27 cellular contexts compared by ENCODE assay signal in genomic region chr12:99558113-99558512, GRCh38.
"Had no signal": no experiment of that assay in that cellular context is flagged by ENCODE, and none has a peak within 500 bp of the region (broad histone marks: within the 10 kb centered on the region; RNA-seq: fewer than 3 reads in every experiment).

No MANE protein-coding gene starts in this region.

- DNase-seq: effector CD4-positive, alpha-beta T cell; endodermal cell; erythroblast; foreskin keratinocyte; kidney glomerular epithelial cell; occipital lobe; retina; right lobe of liver; stimulated activated CD4-positive, alpha-beta T cell treated with anti-CD3 and anti-CD28 coated beads, Interleukin-15, amount 100 ng/mL, for 24 hours; stimulated activated CD4-positive, alpha-beta T cell treated with anti-CD3 and anti-CD28 coated beads, Interleukin-1b, Interleukin-23, amount 100 ng/mL, for 48 hours; stimulated activated CD4-positive, alpha-beta T cell treated with anti-CD3 and anti-CD28 coated beads, Interleukin-4, amount 100 ng/mL, for 24 hours; stimulated activated naive CD4-positive, alpha-beta T cell; stomach; substantia nigra; transverse colon had no signal

- H3K27ac ChIP-seq: coronary artery, foreskin keratinocyte, hepatocyte, neural progenitor cell, pancreas, prostate gland, right lobe of liver, spleen, stomach, thoracic aorta, transverse colon had no signal

- H3K9me3 ChIP-seq: pancreas, prostate gland, right lobe of liver, thoracic aorta had no signal

- H3K36me3 Mint-ChIP-seq: mesothelial cell of epicardium; natural killer cell treated with Interleukin-12 subunit alpha and Interleukin-12 subunit beta and Interleukin-15 and Interleukin-18, amount 100 ng/mL, for 72 hours had no signal

- H3K9ac ChIP-seq: neural progenitor cell had no signal

- H3K4me2 ChIP-seq: hepatocyte, neural progenitor cell had no signal

- H3K27ac Mint-ChIP-seq: endodermal cell; mesothelial cell of epicardium; natural killer cell treated with Interleukin-12 subunit alpha and Interleukin-12 subunit beta and Interleukin-15 and Interleukin-18, amount 100 ng/mL, for 72 hours; neural progenitor cell had no signal

- H3K4me3 ChIP-seq: coronary artery, hepatocyte, neural progenitor cell, pancreas, prostate gland, right lobe of liver, spleen, stomach, thoracic aorta, transverse colon had no signal

- H3K36me3 ChIP-seq: neural progenitor cell, pancreas, prostate gland, right lobe of liver, spleen, stomach, thoracic aorta, transverse colon had no signal

- H2AFZ ChIP-seq: hepatocyte, neural progenitor cell had no signal

- H3K4me1 Mint-ChIP-seq: mesothelial cell of epicardium, neural progenitor cell had no signal

- H3K27me3 Mint-ChIP-seq: natural killer cell treated with Interleukin-12 subunit alpha and Interleukin-12 subunit beta and Interleukin-15 and Interleukin-18, amount 100 ng/mL, for 72 hours had no signal

- ATAC-seq: foreskin keratinocyte; left lobe of liver; natural killer cell treated with Interleukin-12 subunit alpha and Interleukin-12 subunit beta and Interleukin-15 and Interleukin-18, amount 100 ng/mL, for 72 hours; pancreas had no signal

- H3K79me2 ChIP-seq: hepatocyte had no signal

- H3K27me3 ChIP-seq: foreskin keratinocyte, hepatocyte, neural progenitor cell, pancreas, right lobe of liver, spleen, stomach, transverse colon had no signal

- H3K4me3 Mint-ChIP-seq: endodermal cell; mesothelial cell of epicardium; natural killer cell treated with Interleukin-12 subunit alpha and Interleukin-12 subunit beta and Interleukin-15 and Interleukin-18, amount 100 ng/mL, for 72 hours; neural progenitor cell had no signal

- H3K4me1 ChIP-seq: foreskin keratinocyte, neural progenitor cell, pancreas, prostate gland, spleen, stomach, transverse colon had no signal

- FAIRE-seq: endothelial cell of umbilical vein, pancreas, urothelium cell line had no signal
